ENCODE assay signal across 13 cellular contexts in genomic region chr14:96264850-96265249, GRCh38. TPM values are rescaled to one million over a fixed set of nuclear protein-coding genes. Genes with fewer than 3 reads are reported as not detected.
DNase-seq lines count a peak whose midpoint lies in the region; ATAC-seq and TF ChIP-seq lines count a peak whose summit lies in the region.
"Had no signal": no experiment of that assay in that cellular context is flagged by ENCODE, and none has a peak within 500 bp of the region (broad histone marks: within the 10 kb centered on the region; RNA-seq: fewer than 3 reads in every experiment).

No MANE protein-coding gene starts in this region.

- no peaks in the 10 kb centered on the region for H3K4me1 Mint-ChIP-seq in activated T-cell treated with anti-CD3 and anti-CD28 coated beads, Interleukin-2, amount 50 U/mL, for 72 hours (ENCODE audit: low read depth)
- H3K4me1 Mint-ChIP-seq in nephron progenitor cell = no peaks in the 10 kb centered on the region
- H3K4me1 Mint-ChIP-seq: activated B cell treated with CpG ODN at 0.5 μM for 24 hours; activated naive CD4-positive, alpha-beta T cell treated with anti-CD3 and anti-CD28 coated beads, Interleukin-2, amount 10 ng/mL, durations not matched to agents 7 days and 5 days; memory B cell had no signal

- no peaks in the 10 kb centered on the region for H3K9me3 ChIP-seq in mammary epithelial cell (replicated peaks; ENCODE audit: insufficient read depth, low read length)
- no peaks in the 10 kb centered on the region for H3K9me3 ChIP-seq in mucosa of descending colon

- TF ChIP-seq CTCF in mammary epithelial cell (conservative IDR thresholded peaks at IDR 0.05 in 1 of 2, IDR thresholded peaks at IDR 0.05 in 1 of 2; ENCODE audit: extremely low read depth in 1 of 2, insufficient read depth in 1 of 2, low read depth in 1 of 2, low read length in 2 of 2) (peak; percentile 21 to 63), mucosa of descending colon (IDR thresholded peaks at IDR 0.05) (peak; percentile 18), nephron progenitor cell (IDR thresholded peaks at IDR 0.05) (no peak)

- H3K27ac ChIP-seq in mammary epithelial cell (ENCODE audit: insufficient read depth, low read depth, low read length) = no peak overlapping the region

- no peaks in the 10 kb centered on the region for H3K79me2 ChIP-seq in mammary epithelial cell (ENCODE audit: insufficient read depth, low read length)

- peaks cover 30% of the 10 kb centered on the region for H3K4me1 ChIP-seq in mammary epithelial cell (ENCODE audit: insufficient read depth, low read length)
- peaks cover 19% of the 10 kb centered on the region for H3K4me1 ChIP-seq in mucosa of descending colon (ENCODE audit: low read depth)

- H3K36me3 ChIP-seq in mammary epithelial cell (ENCODE audit: insufficient read depth, low read length) (no peaks in the 10 kb centered on the region), mucosa of descending colon (ENCODE audit: low read depth) (no peaks in the 10 kb centered on the region)

- WGBS in mammary epithelial cell (ENCODE audit: low coverage, missing lambda C conversion rate) = 93% methylated on average over 3 of the region's 3 CpGs

- H3K27me3 Mint-ChIP-seq in activated T-cell treated with anti-CD3 and anti-CD28 coated beads, Interleukin-2, amount 50 U/mL, for 72 hours (ENCODE audit: low read depth) = peaks cover 14% of the 10 kb centered on the region
- H3K27me3 Mint-ChIP-seq in nephron progenitor cell (ENCODE audit: low read depth, poor library complexity) = peaks cover 13% of the 10 kb centered on the region

- no peak overlapping the region for H3K27ac Mint-ChIP-seq in activated T-cell treated with anti-CD3 and anti-CD28 coated beads, Interleukin-2, amount 50 U/mL, for 72 hours
- no peak overlapping the region for H3K27ac Mint-ChIP-seq in nephron progenitor cell
- H3K27ac Mint-ChIP-seq: activated B cell treated with CpG ODN at 0.5 μM for 24 hours; activated naive CD4-positive, alpha-beta T cell treated with anti-CD3 and anti-CD28 coated beads, Interleukin-2, amount 10 ng/mL, durations not matched to agents 7 days and 5 days; memory B cell had no signal

- no peak overlapping the region for H3K9ac ChIP-seq in mammary epithelial cell (ENCODE audit: insufficient read depth, low read length)

- no peak overlapping the region for H3K4me3 Mint-ChIP-seq in activated T-cell treated with anti-CD3 and anti-CD28 coated beads, Interleukin-2, amount 50 U/mL, for 72 hours
- no peak overlapping the region for H3K4me3 Mint-ChIP-seq in nephron progenitor cell
- H3K4me3 Mint-ChIP-seq: activated B cell treated with CpG ODN at 0.5 μM for 24 hours; activated naive CD4-positive, alpha-beta T cell treated with anti-CD3 and anti-CD28 coated beads, Interleukin-2, amount 10 ng/mL, durations not matched to agents 7 days and 5 days; memory B cell had no signal

- H3K4me3 ChIP-seq in mammary epithelial cell (replicated peaks in 1 of 3; ENCODE audit: insufficient read depth in 1 of 3, low read depth in 2 of 3, low read length in 3 of 3) (no peak overlapping the region), mucosa of descending colon (no peak overlapping the region)

- H4K20me1 ChIP-seq in mammary epithelial cell (ENCODE audit: insufficient read depth, low read length) = no peaks in the 10 kb centered on the region

- no TSS peak for BruUV-seq in mammary epithelial cell (replicated peaks; lab: Mats Ljungman, UMichigan)

- intact Hi-C loops in mammary epithelial cell (cut with micrococcal nuclease) (no loop called here), mucosa of descending colon (cut with DNase I, micrococcal nuclease) (no loop called here)

- ATAC-seq in mucosa of descending colon = peak; percentile 52
- ATAC-seq in activated T-cell treated with anti-CD3 and anti-CD28 coated beads, Interleukin-2, amount 50 U/mL, for 72 hours (replicated peaks in 1 of 2) = no peak
- ATAC-seq in GM19395 (IDR thresholded peaks at IDR 0.05; ENCODE audit: unreplicated experiment) = no peak

- no peaks in the 10 kb centered on the region for H3K27me3 ChIP-seq in mammary epithelial cell (ENCODE audit: insufficient read depth, low read length)

- CTCF ChIA-PET in mammary epithelial cell (lab: Charles Lee; ENCODE audit: low non-redundant PET) = no interaction called here

- H3K4me2 ChIP-seq in mammary epithelial cell (ENCODE audit: insufficient read depth, low read depth, low read length) = no peak overlapping the region

- no peaks in the 10 kb centered on the region for H3K36me3 Mint-ChIP-seq in activated T-cell treated with anti-CD3 and anti-CD28 coated beads, Interleukin-2, amount 50 U/mL, for 72 hours (ENCODE audit: insufficient read depth in 2 of 2)
- H3K36me3 Mint-ChIP-seq in nephron progenitor cell (ENCODE audit: low read depth) = peaks cover 7% of the 10 kb centered on the region
- H3K36me3 Mint-ChIP-seq: activated naive CD4-positive, alpha-beta T cell treated with anti-CD3 and anti-CD28 coated beads, Interleukin-2, amount 10 ng/mL, durations not matched to agents 7 days and 5 days; memory B cell had no signal

- DNase-seq in EH (ENCODE audit: low read depth) = peak; percentile 71
- peak; percentile 37 for DNase-seq in LoVo (ENCODE audit: low spot score)
- no peak for DNase-seq in mammary epithelial cell
- peak in 1 of 3 donors; percentile 46 for DNase-seq in mucosa of descending colon
- no peak for DNase-seq in COR-L47 (lab: John Stamatoyannopoulos, UW)
- no peak for DNase-seq in activated T-cell treated with anti-CD3 and anti-CD28 coated beads, Interleukin-2, amount 50 U/mL, for 72 hours
- no peak for DNase-seq in nephron progenitor cell
- DNase-seq: activated B cell treated with CpG ODN at 0.5 μM for 24 hours; activated naive CD4-positive, alpha-beta T cell treated with anti-CD3 and anti-CD28 coated beads, Interleukin-2, amount 10 ng/mL, durations not matched to agents 7 days and 5 days; stimulated activated CD4-positive, alpha-beta T cell treated with anti-CD3 and anti-CD28 coated beads, Interleukin-12 subunit alpha, Interleukin-12 subunit beta, amount 100 ng/mL, for 4 hours had no signal

- in situ Hi-C loops in mammary epithelial cell (cut with MboI; ENCODE audit: low sequenced_read_pairs in 2 of 2) = loop anchor here (25.0 kb wide), 2 partner anchors 703 to 728 kb away; partner anchors contain the start of gene GLRX5 (in 1 of the 2)

- no peaks in the 10 kb centered on the region for H3K9me3 Mint-ChIP-seq in activated T-cell treated with anti-CD3 and anti-CD28 coated beads, Interleukin-2, amount 50 U/mL, for 72 hours
- H3K9me3 Mint-ChIP-seq in nephron progenitor cell = peaks cover 16% of the 10 kb centered on the region
- H3K9me3 Mint-ChIP-seq: activated B cell treated with CpG ODN at 0.5 μM for 24 hours; activated naive CD4-positive, alpha-beta T cell treated with anti-CD3 and anti-CD28 coated beads, Interleukin-2, amount 10 ng/mL, durations not matched to agents 7 days and 5 days had no signal

- dilution Hi-C loops in mammary epithelial cell (cut with HindIII; ENCODE audit: low sequenced_read_pairs) = loop anchor here (25.0 kb wide), 1 partner anchor 153 kb away; no protein-coding TSS in a partner anchor

- H2AFZ ChIP-seq in mammary epithelial cell (ENCODE audit: low read depth, low read length) = no peak overlapping the region

RNA-seq across cellular contexts. Expression of gene BDKRB1, which starts 8.8 kb away (rescaled TPM):
- total RNA-seq in mammary epithelial cell (1 to 10 TPM in 1 of 2 donors, under 1 TPM in 1; 0.17 to 4.8 TPM), mucosa of descending colon (10 to 100 TPM in 1 of 3 donors, 1 to 10 TPM in 2; 6.1 to 10.6 (median 7.7) TPM)
- 3.7 TPM for polyA plus RNA-seq in mammary epithelial cell
- polyA minus RNA-seq in mammary epithelial cell = 6.9 TPM
- not detected for total RNA-seq in activated T-cell treated with anti-CD3 and anti-CD28 coated beads, Interleukin-2, amount 50 U/mL, for 72 hours
- total RNA-seq: activated B cell treated with CpG ODN at 0.5 μM for 24 hours, endothelial cell of umbilical vein had no signal
- polyA plus RNA-seq: endothelial cell of umbilical vein had no signal

Comparison
In these comparisons a context has a peak if more than half of its experiments do, and no peak if none do; other contexts are left out.
1. DNase-seq: peak in EH (single experiment) and LoVo (single experiment); none in mammary epithelial cell (single experiment), COR-L47 (single experiment), activated T-cell treated with anti-CD3 and anti-CD28 coated beads, Interleukin-2, amount 50 U/mL, for 72 hours (0 of 2) and nephron progenitor cell (single experiment).